Comparison of ENCODE assay signal across 8 cellular contexts in genomic region chr2:173590278-173590811, GRCh38.
DNase-seq lines count a peak whose midpoint lies in the region; ATAC-seq and TF ChIP-seq lines count a peak whose summit lies in the region.

No MANE protein-coding gene starts in this region.

- CTCF ChIA-PET in A673 (lab: Charles Lee) = no interaction called here

- H3K4me1 ChIP-seq in A673 (ENCODE audit: insufficient read depth, low read length, poor library complexity, severe bottlenecking) (no peaks in the 10 kb centered on the region), right cardiac atrium (ENCODE audit: control insufficient read depth, insufficient read depth, low read length) (peaks cover 2% of the 10 kb centered on the region)

- intact Hi-C loops in A673 (cut with micrococcal nuclease; ENCODE audit: unreplicated experiment) = no loop called here
- intact Hi-C loops in right cardiac atrium (cut with DNase I) = no loop called here

- H3K27me3 ChIP-seq in A673 (replicated peaks; ENCODE audit: insufficient read depth, low read depth, low read length, poor library complexity) (peaks cover 6% of the 10 kb centered on the region), right cardiac atrium (ENCODE audit: control insufficient read depth, insufficient read depth) (no peaks in the 10 kb centered on the region)

- POLR2A ChIA-PET in A673 (lab: Charles Lee; ENCODE audit: low non-redundant PET) = no interaction called here

- H3K36me3 ChIP-seq in A673 (ENCODE audit: insufficient read depth, low read length, poor library complexity, severe bottlenecking) = no peaks in the 10 kb centered on the region

- BruUV-seq in A673 (replicated peaks; lab: Mats Ljungman, UMichigan) = no TSS peak

- 28% methylated on average over 6 of the region's 6 CpGs for WGBS in right cardiac atrium

- no peak overlapping the region for H3K27ac ChIP-seq in A673 (ENCODE audit: low read depth, low read length, poor library complexity, severe bottlenecking)
- no peak overlapping the region for H3K27ac ChIP-seq in right cardiac atrium (ENCODE audit: low read length)

- DNase-seq in A673 (ENCODE audit: low spot score) (peak; percentile 23), LoVo (ENCODE audit: low spot score) (peak; percentile 78), T1000 (lab: John Stamatoyannopoulos, UW) (peak; percentile 86), right cardiac atrium (peak; percentile 72 to 82 (median 78)), GM19240 (ENCODE audit: insufficient read length, low spot score) (no peak)
- no peak for DNase-seq in stimulated activated CD4-positive, alpha-beta T cell treated with anti-CD3 and anti-CD28 coated beads, Interleukin-4, amount 100 ng/mL, for 1 hour

- ATAC-seq in right cardiac atrium (peak; percentile 92 to 94), HG03432 (IDR thresholded peaks at IDR 0.05; ENCODE audit: unreplicated experiment) (no peak), GM21529 (IDR thresholded peaks at IDR 0.05; ENCODE audit: unreplicated experiment) (no peak)

- no peak overlapping the region for H3K4me3 ChIP-seq in A673 (ENCODE audit: low read depth, low read length, poor library complexity, severe bottlenecking)
- H3K4me3 ChIP-seq in right cardiac atrium (ENCODE audit: low read length) = no peak overlapping the region

- H3K9me3 ChIP-seq in A673 (ENCODE audit: low read depth, low read length, poor library complexity, severe bottlenecking) (no peaks in the 10 kb centered on the region), right cardiac atrium (ENCODE audit: control insufficient read depth, low read length) (peaks cover 3% of the 10 kb centered on the region)

- TF ChIP-seq CTCF in A673 (conservative IDR thresholded peaks at IDR 0.05; ENCODE audit: low read depth, low read length) = no peak

Comparison
In these comparisons a context has a peak if more than half of its experiments do, and no peak if none do; other contexts are left out.
1. DNase-seq: peak in A673 (single experiment), LoVo (single experiment), T1000 (single experiment) and right cardiac atrium (3 of 3); none in GM19240 (single experiment) and stimulated activated CD4-positive, alpha-beta T cell treated with anti-CD3 and anti-CD28 coated beads, Interleukin-4, amount 100 ng/mL, for 1 hour (single experiment).
2. ATAC-seq: peak in right cardiac atrium (2 of 2); none in HG03432 (single experiment) and GM21529 (single experiment).